20 cellular contexts compared by ENCODE assay signal in the genomic region with DNA sequence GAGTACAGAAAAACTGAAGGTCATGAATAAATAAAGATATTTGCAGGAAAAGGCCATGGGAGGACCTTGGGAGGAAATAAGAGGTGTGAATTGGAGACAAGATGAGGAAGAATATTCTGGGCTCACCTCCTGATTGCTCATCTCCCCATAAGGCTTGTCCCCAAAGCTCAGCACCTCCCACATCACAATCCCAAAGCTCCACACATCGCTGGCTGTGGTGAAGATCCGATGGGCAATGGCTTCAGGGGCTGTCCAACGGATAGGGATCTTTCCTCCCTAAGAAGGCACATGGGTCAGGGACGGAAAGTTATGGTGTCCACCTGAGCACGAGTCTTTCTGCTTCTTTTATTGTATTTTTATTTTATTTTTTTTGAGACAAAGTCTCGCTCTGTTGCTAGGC. TPM values are rescaled to one million over a fixed set of nuclear protein-coding genes. Genes with fewer than 3 reads are reported as not detected.
"Had no signal": no experiment of that assay in that cellular context is flagged by ENCODE, and none has a peak within 500 bp of the region (broad histone marks: within the 10 kb centered on the region; RNA-seq: fewer than 3 reads in every experiment).

No MANE protein-coding gene starts in this region.

- ATAC-seq: activated CD4-positive, alpha-beta T cell treated with anti-CD3 and anti-CD28 coated beads for 36 hours; esophagus mucosa; left lung had no signal

- H3K27me3 Mint-ChIP-seq: activated CD4-positive, alpha-beta memory T cell treated with anti-CD3 and anti-CD28 coated beads, Interleukin-2, amount 10 ng/mL, durations not matched to agents 7 days and 5 days; activated CD4-positive, alpha-beta T cell treated with anti-CD3 and anti-CD28 coated beads for 36 hours; memory B cell; stimulated activated naive CD8-positive, alpha-beta T cell treated with anti-CD3 and anti-CD28 coated beads, Interleukin-15, amount 100 ng/mL, for 72 hours had no signal

- H3K4me3 Mint-ChIP-seq: activated CD4-positive, alpha-beta memory T cell treated with anti-CD3 and anti-CD28 coated beads, Interleukin-2, amount 10 ng/mL, durations not matched to agents 7 days and 5 days; activated CD4-positive, alpha-beta T cell treated with anti-CD3 and anti-CD28 coated beads for 36 hours; activated T-helper 1 cell treated with anti-CD3 and anti-CD28 coated beads, Interleukin-12 subunit alpha, Interleukin-12 subunit beta, Interleukin-2, Interleukin-4 antibody, amounts not matched to agents 30 ng/mL and 10 ng/mL and 1 ng/mL, durations not matched to agents 14 hours and 24 hours and 36 hours; memory B cell; stimulated activated naive CD8-positive, alpha-beta T cell treated with anti-CD3 and anti-CD28 coated beads, Interleukin-15, amount 100 ng/mL, for 72 hours had no signal

- H3K27ac Mint-ChIP-seq: activated CD4-positive, alpha-beta memory T cell treated with anti-CD3 and anti-CD28 coated beads, Interleukin-2, amount 10 ng/mL, durations not matched to agents 7 days and 5 days; activated CD4-positive, alpha-beta T cell treated with anti-CD3 and anti-CD28 coated beads for 36 hours; activated T-helper 1 cell treated with anti-CD3 and anti-CD28 coated beads, Interleukin-12 subunit alpha, Interleukin-12 subunit beta, Interleukin-2, Interleukin-4 antibody, amounts not matched to agents 30 ng/mL and 10 ng/mL and 1 ng/mL, durations not matched to agents 14 hours and 24 hours and 36 hours; memory B cell; stimulated activated naive CD8-positive, alpha-beta T cell treated with anti-CD3 and anti-CD28 coated beads, Interleukin-15, amount 100 ng/mL, for 72 hours had no signal

- H3K27me3 ChIP-seq: brain microvascular endothelial cell, left lung, ovary, testis had no signal

- H3K4me3 ChIP-seq: left lung, ovary, testis had no signal

- H3K36me3 ChIP-seq: ovary had no signal

- DNase-seq: activated CD4-positive, alpha-beta memory T cell treated with anti-CD3 and anti-CD28 coated beads, Interleukin-2, amount 10 ng/mL, durations not matched to agents 7 days and 5 days; activated CD4-positive, alpha-beta T cell treated with anti-CD3 and anti-CD28 coated beads for 36 hours; activated CD8-positive, alpha-beta memory T cell treated with anti-CD3 and anti-CD28 coated beads, Interleukin-2, amount 50 U/mL, for 4 hours; activated naive CD4-positive, alpha-beta T cell; amniotic stem cell; brain microvascular endothelial cell; ovary; stimulated activated CD4-positive, alpha-beta T cell treated with anti-CD3 and anti-CD28 coated beads, Interleukin-15, amount 100 ng/mL, for 24 hours; stimulated activated CD4-positive, alpha-beta T cell treated with anti-CD3 and anti-CD28 coated beads, Interleukin-4, amount 100 ng/mL, for 24 hours; stimulated activated naive CD8-positive, alpha-beta T cell treated with anti-CD3 and anti-CD28 coated beads, Interleukin-15, amount 100 ng/mL, for 72 hours; SW 1271; T1000; testis had no signal

- H3K27ac ChIP-seq: brain microvascular endothelial cell, ovary, testis, VCaP had no signal

- H3K9me3 ChIP-seq: left lung, ovary, testis had no signal

- H3K9me3 Mint-ChIP-seq: activated CD4-positive, alpha-beta memory T cell treated with anti-CD3 and anti-CD28 coated beads, Interleukin-2, amount 10 ng/mL, durations not matched to agents 7 days and 5 days; activated T-helper 1 cell treated with anti-CD3 and anti-CD28 coated beads, Interleukin-12 subunit alpha, Interleukin-12 subunit beta, Interleukin-2, Interleukin-4 antibody, amounts not matched to agents 30 ng/mL and 10 ng/mL and 1 ng/mL, durations not matched to agents 14 hours and 24 hours and 36 hours; memory B cell; stimulated activated naive CD8-positive, alpha-beta T cell treated with anti-CD3 and anti-CD28 coated beads, Interleukin-15, amount 100 ng/mL, for 72 hours had no signal

RNA-seq across cellular contexts. Expression of a gene that starts 14.6 kb away (rescaled TPM):
- total RNA-seq: activated T-helper 1 cell treated with anti-CD3 and anti-CD28 coated beads, Interleukin-12 subunit alpha, Interleukin-12 subunit beta, Interleukin-2, Interleukin-4 antibody, amounts not matched to agents 30 ng/mL and 10 ng/mL and 1 ng/mL, durations not matched to agents 14 hours and 24 hours and 36 hours; fibroblast of villous mesenchyme had no signal
- polyA plus RNA-seq: neural cell had no signal

RNA-seq across cellular contexts. Expression of a gene that starts 49.2 kb away (rescaled TPM):
- total RNA-seq: activated CD4-positive, alpha-beta memory T cell treated with anti-CD3 and anti-CD28 coated beads, Interleukin-2, amount 10 ng/mL, durations not matched to agents 7 days and 5 days; activated CD4-positive, alpha-beta T cell treated with anti-CD3 and anti-CD28 coated beads for 36 hours; activated T-helper 1 cell treated with anti-CD3 and anti-CD28 coated beads, Interleukin-12 subunit alpha, Interleukin-12 subunit beta, Interleukin-2, Interleukin-4 antibody, amounts not matched to agents 30 ng/mL and 10 ng/mL and 1 ng/mL, durations not matched to agents 14 hours and 24 hours and 36 hours; fibroblast of villous mesenchyme; left lung; testis had no signal
- polyA plus RNA-seq: neural cell, ovary had no signal
